Comparison of ENCODE assay signal across 1 cellular context in the genomic region with DNA sequence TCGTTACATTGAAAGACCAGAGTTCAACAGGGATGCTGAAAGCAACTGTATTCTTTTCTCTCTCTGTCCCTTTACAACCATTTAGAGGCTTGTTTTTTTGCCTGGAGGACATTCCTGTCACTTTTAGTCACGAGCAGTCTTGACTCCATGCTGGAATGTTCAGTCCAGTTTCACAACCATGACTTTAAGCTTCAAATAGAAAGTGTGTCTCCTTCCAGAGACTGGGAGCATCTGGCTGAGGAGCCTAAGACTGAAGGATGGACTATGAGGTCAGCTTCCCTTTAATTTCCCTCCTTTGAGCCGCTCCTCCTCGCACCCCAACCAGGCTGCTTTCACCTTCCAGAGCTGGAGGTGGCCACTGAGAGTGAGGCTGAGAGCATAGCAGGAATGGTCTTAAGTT.
TF ChIP-seq lines count a peak whose summit lies in the region.

No MANE protein-coding gene starts in this region.

TF ChIP-seq in A549, 52 proteins besides CTCF, POLR2A, EP300 and RAD21 (continued from another document):
- TF ChIP-seq NPAS2 (CRISPR knock-in tag; IDR thresholded peaks at IDR 0.05; ENCODE audit: borderline replicate concordance) (no peak), GATA3 (IDR thresholded peaks at IDR 0.05; ENCODE audit: borderline replicate concordance) (no peak), SMC3 (IDR thresholded peaks at IDR 0.05) (no peak), EHMT2 (IDR thresholded peaks at IDR 0.05; ENCODE audit: low read depth) (no peak), MAFK (IDR thresholded peaks at IDR 0.05; ENCODE audit: partially characterized antibody) (no peak), NR3C1 (IDR thresholded peaks at IDR 0.05) (no peak)
- TF ChIP-seq, protein P1, sequence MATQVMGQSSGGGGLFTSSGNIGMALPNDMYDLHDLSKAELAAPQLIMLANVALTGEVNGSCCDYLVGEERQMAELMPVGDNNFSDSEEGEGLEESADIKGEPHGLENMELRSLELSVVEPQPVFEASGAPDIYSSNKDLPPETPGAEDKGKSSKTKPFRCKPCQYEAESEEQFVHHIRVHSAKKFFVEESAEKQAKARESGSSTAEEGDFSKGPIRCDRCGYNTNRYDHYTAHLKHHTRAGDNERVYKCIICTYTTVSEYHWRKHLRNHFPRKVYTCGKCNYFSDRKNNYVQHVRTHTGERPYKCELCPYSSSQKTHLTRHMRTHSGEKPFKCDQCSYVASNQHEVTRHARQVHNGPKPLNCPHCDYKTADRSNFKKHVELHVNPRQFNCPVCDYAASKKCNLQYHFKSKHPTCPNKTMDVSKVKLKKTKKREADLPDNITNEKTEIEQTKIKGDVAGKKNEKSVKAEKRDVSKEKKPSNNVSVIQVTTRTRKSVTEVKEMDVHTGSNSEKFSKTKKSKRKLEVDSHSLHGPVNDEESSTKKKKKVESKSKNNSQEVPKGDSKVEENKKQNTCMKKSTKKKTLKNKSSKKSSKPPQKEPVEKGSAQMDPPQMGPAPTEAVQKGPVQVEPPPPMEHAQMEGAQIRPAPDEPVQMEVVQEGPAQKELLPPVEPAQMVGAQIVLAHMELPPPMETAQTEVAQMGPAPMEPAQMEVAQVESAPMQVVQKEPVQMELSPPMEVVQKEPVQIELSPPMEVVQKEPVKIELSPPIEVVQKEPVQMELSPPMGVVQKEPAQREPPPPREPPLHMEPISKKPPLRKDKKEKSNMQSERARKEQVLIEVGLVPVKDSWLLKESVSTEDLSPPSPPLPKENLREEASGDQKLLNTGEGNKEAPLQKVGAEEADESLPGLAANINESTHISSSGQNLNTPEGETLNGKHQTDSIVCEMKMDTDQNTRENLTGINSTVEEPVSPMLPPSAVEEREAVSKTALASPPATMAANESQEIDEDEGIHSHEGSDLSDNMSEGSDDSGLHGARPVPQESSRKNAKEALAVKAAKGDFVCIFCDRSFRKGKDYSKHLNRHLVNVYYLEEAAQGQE (IDR thresholded peaks at IDR 0.05) = no peak
- TF ChIP-seq, protein P2, sequence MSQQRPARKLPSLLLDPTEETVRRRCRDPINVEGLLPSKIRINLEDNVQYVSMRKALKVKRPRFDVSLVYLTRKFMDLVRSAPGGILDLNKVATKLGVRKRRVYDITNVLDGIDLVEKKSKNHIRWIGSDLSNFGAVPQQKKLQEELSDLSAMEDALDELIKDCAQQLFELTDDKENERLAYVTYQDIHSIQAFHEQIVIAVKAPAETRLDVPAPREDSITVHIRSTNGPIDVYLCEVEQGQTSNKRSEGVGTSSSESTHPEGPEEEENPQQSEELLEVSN (IDR thresholded peaks at IDR 0.05; ENCODE audit: borderline replicate concordance, low read depth) = no peak
